In genomic region chr4:163237856-163238255, GRCh38 we compare ENCODE assay signal across 6 cellular contexts.
"Had no signal": no experiment of that assay in that cellular context is flagged by ENCODE, and none has a peak within 500 bp of the region (broad histone marks: within the 10 kb centered on the region; RNA-seq: fewer than 3 reads in every experiment).

No MANE protein-coding gene starts in this region.

- H3K36me3 Mint-ChIP-seq: IgD-negative memory B cell had no signal

- H3K27ac ChIP-seq: HL-60 had no signal

- H3K27me3 Mint-ChIP-seq: IgD-negative memory B cell had no signal

- H3K27ac Mint-ChIP-seq: IgD-negative memory B cell had no signal

- ATAC-seq: HepG2, K562 had no signal

- H3K4me3 ChIP-seq: K562 had no signal

- DNase-seq: IMR-90, KBM-7 had no signal
